ENCODE assay signal across 8 cellular contexts in the genomic region with DNA sequence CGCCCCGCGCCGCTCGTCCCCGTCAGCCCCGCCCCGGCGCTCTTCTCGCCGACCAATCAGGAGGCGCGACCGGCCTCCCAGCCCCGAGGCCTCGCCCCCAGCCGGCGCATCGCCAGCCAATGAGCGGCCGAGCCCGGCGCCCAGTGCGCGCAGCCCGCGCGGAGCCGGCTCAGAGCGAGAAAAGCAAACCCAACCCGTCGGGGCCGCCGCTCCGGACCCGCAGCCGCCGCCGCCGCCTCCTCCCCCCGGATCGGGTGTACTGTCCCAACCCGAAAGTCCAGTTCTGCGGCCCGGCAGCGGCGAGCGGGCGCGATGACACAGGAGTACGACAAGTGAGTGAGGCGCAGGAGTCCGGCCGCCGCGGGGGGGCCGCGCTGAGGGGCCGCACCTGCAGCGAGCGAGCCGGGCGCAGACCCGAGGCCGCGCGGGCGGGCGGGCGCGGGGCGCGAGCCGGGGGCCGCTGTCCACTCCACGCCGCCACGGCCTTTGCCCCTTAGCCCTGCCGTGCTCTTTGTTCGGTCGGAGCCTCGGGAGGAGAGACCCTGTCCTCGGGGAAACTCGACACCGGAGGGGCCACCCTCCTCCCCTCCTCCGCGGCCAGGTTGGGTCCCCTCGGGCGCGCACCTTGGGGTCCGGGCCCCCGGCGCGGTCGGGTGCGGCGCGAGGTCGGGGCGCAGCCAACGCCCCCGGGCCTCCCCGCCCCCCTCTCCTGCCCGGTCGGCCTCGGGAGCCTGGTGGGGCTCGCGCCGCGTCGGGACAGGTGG. TPM values are rescaled to one million over a fixed set of nuclear protein-coding genes. Genes with fewer than 3 reads are reported as not detected.
A peak's percentile ranks its signal among the peaks of the same experiment; 100 is the strongest.
DNase-seq lines count a peak whose midpoint lies in the region; ATAC-seq, FAIRE-seq and TF ChIP-seq lines count a peak whose summit lies in the region.

A gene with protein sequence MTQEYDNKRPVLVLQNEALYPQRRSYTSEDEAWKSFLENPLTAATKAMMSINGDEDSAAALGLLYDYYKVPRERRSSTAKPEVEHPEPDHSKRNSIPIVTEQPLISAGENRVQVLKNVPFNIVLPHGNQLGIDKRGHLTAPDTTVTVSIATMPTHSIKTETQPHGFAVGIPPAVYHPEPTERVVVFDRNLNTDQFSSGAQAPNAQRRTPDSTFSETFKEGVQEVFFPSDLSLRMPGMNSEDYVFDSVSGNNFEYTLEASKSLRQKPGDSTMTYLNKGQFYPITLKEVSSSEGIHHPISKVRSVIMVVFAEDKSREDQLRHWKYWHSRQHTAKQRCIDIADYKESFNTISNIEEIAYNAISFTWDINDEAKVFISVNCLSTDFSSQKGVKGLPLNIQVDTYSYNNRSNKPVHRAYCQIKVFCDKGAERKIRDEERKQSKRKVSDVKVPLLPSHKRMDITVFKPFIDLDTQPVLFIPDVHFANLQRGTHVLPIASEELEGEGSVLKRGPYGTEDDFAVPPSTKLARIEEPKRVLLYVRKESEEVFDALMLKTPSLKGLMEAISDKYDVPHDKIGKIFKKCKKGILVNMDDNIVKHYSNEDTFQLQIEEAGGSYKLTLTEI (plus strand): TSS at position 172 of the 764 bp plus-strand sequence. CDS start 141 bp downstream, at position 313.

- peak; percentile 51 for FAIRE-seq in GM19239 (lab: Jason Lieb, UNC)

- peak; percentile 98 for ATAC-seq in HG03432 (IDR thresholded peaks at IDR 0.05; ENCODE audit: unreplicated experiment)

- H3K4me1 Mint-ChIP-seq in chondrocyte (ENCODE audit: low read depth) = peaks cover 5% of the 10 kb centered on the region

- H3K9me3 Mint-ChIP-seq in chondrocyte (ENCODE audit: low read depth) = no peaks in the 10 kb centered on the region

- DNase-seq in AG08396 (ENCODE audit: low spot score) = peak; percentile 100
- peak; percentile 100 for DNase-seq in GM19239 (ENCODE audit: insufficient read length, low spot score)
- peak; percentile 70 for DNase-seq in NCI-H446 treated with DMSO at 0.1 percent for 48 hours (lab: John Stamatoyannopoulos, UW)
- DNase-seq in activated CD4-positive, alpha-beta T cell treated with anti-CD3 and anti-CD28 coated beads for 24 hours (ENCODE audit: low read depth in 2 of 2) = peak; percentile 79 to 84
- no peak for DNase-seq in chondrocyte (ENCODE audit: low spot score)
- no peak for DNase-seq in kidney epithelial cell (ENCODE audit: low read depth)
- peak; percentile 93 for DNase-seq in stimulated activated CD4-positive, alpha-beta T cell treated with anti-CD3 and anti-CD28 coated beads, Interleukin-15, amount 100 ng/mL, for 24 hours

- H3K36me3 ChIP-seq in kidney epithelial cell (ENCODE audit: control insufficient read depth, insufficient read depth, low read length) = no peaks in the 10 kb centered on the region

- H3K36me3 Mint-ChIP-seq in chondrocyte (ENCODE audit: low read depth) = no peaks in the 10 kb centered on the region

- peaks cover 25% of the 10 kb centered on the region for H3K27me3 Mint-ChIP-seq in chondrocyte (ENCODE audit: low read depth)

- H3K27ac Mint-ChIP-seq in chondrocyte (ENCODE audit: unreplicated experiment) = no peak within 1 kb of the TSS

- H3K27me3 ChIP-seq in kidney epithelial cell (ENCODE audit: control insufficient read depth, insufficient read depth, low read length) = no peaks in the 10 kb centered on the region

- TF ChIP-seq CTCF in chondrocyte (IDR thresholded peaks at IDR 0.05) = no peak
- TF ChIP-seq CTCF in kidney epithelial cell (IDR thresholded peaks at IDR 0.05; ENCODE audit: insufficient read depth, low read length, poor library complexity, severe bottlenecking) = no peak

- peak within 1 kb of the TSS; percentile 69 for H3K4me3 Mint-ChIP-seq in chondrocyte (ENCODE audit: unreplicated experiment)

- H3K4me3 ChIP-seq in kidney epithelial cell (ENCODE audit: low read depth, low read length) = peak within 1 kb of the TSS; percentile 67

RNA-seq across cellular contexts. Expression of the gene that starts here (rescaled TPM):
- 0.31 to 0.59 TPM (median 0.42 TPM) in 3 replicates for total RNA-seq in chondrocyte
- 6.2 and 7.0 TPM in 2 replicates for total RNA-seq in kidney epithelial cell

Comparison
In these comparisons a context has a peak if more than half of its experiments do, and no peak if none do; other contexts are left out.
1. DNase-seq: peak in AG08396 (single experiment), GM19239 (single experiment), NCI-H446 treated with DMSO at 0.1 percent for 48 hours (single experiment), activated CD4-positive, alpha-beta T cell treated with anti-CD3 and anti-CD28 coated beads for 24 hours (2 of 2) and stimulated activated CD4-positive, alpha-beta T cell treated with anti-CD3 and anti-CD28 coated beads, Interleukin-15, amount 100 ng/mL, for 24 hours (single experiment); none in chondrocyte (single experiment) and kidney epithelial cell (single experiment).